In the genomic region with DNA sequence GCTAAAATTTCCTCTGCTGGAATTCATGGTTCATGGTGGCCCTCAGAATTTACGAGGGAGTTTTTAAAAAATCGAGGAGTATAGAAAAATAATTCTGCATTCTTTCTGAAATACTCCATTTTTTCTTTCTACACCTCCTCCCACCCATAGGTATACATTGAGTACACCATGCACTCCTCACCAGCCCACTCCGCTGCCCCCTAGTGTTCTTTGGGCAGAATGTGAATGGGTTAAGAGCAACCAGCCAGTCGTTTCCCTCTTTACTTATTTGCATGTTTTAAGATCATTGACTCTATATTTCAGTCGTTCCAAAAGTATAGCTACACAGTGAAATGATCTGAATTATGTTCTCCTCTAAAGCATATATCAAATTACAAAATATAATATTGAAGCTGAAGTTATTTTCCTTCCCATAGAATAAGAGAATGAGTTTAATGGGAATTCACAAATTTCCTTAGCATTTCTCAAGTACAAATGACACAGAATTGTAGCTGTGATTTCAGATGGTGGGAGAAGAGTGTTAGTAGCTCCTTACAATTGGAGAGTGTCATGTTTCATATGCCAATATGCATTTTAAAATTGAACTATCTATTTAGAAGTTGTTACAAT, we compare ENCODE assay signal across 1 cellular context.
TF ChIP-seq lines count a peak whose summit lies in the region.

No MANE protein-coding gene starts in this region.

TF ChIP-seq in H1, 55 proteins besides CTCF, POLR2A, EP300 and RAD21 (continued from another document):
- TF ChIP-seq CHD7 (IDR thresholded peaks at IDR 0.05; ENCODE audit: insufficient replicate concordance, low read length) (no peak), KDM1A (IDR thresholded peaks at IDR 0.05; ENCODE audit: borderline replicate concordance, low read length) (no peak), SRF (IDR thresholded peaks at IDR 0.05; ENCODE audit: low read depth, low read length) (no peak), POU5F1 (IDR thresholded peaks at IDR 0.05; ENCODE audit: low read depth, low read length) (no peak), SIRT6 (IDR thresholded peaks at IDR 0.05; ENCODE audit: low read length) (no peak), SIX5 (IDR thresholded peaks at IDR 0.05; ENCODE audit: low read depth, low read length) (no peak), GABPA (IDR thresholded peaks at IDR 0.05; ENCODE audit: borderline replicate concordance, insufficient read depth, low read length) (no peak), NANOG (IDR thresholded peaks at IDR 0.05; ENCODE audit: insufficient read depth, low read depth, low read length, poor library complexity, severe bottlenecking) (no peak), ZNF274 (IDR thresholded peaks at IDR 0.05; ENCODE audit: borderline replicate concordance, extremely low read depth, low read length) (no peak), SP2 (IDR thresholded peaks at IDR 0.05; ENCODE audit: low read length) (no peak), RXRA (IDR thresholded peaks at IDR 0.05; ENCODE audit: insufficient read depth, low read depth, low read length) (no peak), SAP30 (IDR thresholded peaks at IDR 0.05; ENCODE audit: insufficient read depth, insufficient replicate concordance, low read length) (no peak)
